ENCODE assay signal across 1 cellular context in the genomic region with DNA sequence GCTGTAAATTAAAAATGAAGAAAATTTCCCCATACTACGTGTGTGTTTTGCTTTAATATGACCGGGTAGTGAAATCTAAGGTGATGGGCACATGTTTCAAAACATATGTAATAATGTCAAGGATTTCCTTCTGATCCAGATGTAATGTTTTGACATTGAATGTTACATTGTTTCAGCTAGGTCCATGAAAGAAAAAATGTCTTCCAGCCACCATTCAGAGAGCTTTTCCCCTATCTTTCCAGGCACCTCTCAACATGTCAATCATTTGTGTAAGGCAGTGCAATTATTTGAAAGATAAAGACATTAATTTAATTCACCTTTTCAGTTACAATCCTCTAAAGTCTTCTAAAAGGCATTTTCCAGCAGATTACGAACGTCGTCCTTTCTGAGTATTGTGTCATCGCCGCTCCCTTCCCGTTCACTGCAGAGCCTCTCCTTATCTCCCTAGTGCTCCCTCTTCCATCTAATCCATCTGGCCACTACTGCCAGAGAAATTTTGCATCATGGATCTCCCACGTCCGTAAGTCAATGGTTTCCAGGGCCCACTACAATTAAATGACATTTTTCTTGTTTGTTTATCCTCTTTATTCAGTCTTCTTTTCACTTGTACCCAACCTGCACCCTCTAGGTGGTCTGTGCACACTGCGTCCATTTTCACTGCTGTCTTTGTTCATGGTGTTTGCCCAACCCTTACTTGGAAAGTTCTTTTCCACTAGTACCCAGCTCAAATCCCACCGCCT.
TF ChIP-seq lines count a peak whose summit lies in the region.

No MANE protein-coding gene starts in this region.

TF ChIP-seq in GM23338, 12 proteins besides CTCF, POLR2A, EP300 and RAD21 (continued from another document):
- TF ChIP-seq, protein P1, sequence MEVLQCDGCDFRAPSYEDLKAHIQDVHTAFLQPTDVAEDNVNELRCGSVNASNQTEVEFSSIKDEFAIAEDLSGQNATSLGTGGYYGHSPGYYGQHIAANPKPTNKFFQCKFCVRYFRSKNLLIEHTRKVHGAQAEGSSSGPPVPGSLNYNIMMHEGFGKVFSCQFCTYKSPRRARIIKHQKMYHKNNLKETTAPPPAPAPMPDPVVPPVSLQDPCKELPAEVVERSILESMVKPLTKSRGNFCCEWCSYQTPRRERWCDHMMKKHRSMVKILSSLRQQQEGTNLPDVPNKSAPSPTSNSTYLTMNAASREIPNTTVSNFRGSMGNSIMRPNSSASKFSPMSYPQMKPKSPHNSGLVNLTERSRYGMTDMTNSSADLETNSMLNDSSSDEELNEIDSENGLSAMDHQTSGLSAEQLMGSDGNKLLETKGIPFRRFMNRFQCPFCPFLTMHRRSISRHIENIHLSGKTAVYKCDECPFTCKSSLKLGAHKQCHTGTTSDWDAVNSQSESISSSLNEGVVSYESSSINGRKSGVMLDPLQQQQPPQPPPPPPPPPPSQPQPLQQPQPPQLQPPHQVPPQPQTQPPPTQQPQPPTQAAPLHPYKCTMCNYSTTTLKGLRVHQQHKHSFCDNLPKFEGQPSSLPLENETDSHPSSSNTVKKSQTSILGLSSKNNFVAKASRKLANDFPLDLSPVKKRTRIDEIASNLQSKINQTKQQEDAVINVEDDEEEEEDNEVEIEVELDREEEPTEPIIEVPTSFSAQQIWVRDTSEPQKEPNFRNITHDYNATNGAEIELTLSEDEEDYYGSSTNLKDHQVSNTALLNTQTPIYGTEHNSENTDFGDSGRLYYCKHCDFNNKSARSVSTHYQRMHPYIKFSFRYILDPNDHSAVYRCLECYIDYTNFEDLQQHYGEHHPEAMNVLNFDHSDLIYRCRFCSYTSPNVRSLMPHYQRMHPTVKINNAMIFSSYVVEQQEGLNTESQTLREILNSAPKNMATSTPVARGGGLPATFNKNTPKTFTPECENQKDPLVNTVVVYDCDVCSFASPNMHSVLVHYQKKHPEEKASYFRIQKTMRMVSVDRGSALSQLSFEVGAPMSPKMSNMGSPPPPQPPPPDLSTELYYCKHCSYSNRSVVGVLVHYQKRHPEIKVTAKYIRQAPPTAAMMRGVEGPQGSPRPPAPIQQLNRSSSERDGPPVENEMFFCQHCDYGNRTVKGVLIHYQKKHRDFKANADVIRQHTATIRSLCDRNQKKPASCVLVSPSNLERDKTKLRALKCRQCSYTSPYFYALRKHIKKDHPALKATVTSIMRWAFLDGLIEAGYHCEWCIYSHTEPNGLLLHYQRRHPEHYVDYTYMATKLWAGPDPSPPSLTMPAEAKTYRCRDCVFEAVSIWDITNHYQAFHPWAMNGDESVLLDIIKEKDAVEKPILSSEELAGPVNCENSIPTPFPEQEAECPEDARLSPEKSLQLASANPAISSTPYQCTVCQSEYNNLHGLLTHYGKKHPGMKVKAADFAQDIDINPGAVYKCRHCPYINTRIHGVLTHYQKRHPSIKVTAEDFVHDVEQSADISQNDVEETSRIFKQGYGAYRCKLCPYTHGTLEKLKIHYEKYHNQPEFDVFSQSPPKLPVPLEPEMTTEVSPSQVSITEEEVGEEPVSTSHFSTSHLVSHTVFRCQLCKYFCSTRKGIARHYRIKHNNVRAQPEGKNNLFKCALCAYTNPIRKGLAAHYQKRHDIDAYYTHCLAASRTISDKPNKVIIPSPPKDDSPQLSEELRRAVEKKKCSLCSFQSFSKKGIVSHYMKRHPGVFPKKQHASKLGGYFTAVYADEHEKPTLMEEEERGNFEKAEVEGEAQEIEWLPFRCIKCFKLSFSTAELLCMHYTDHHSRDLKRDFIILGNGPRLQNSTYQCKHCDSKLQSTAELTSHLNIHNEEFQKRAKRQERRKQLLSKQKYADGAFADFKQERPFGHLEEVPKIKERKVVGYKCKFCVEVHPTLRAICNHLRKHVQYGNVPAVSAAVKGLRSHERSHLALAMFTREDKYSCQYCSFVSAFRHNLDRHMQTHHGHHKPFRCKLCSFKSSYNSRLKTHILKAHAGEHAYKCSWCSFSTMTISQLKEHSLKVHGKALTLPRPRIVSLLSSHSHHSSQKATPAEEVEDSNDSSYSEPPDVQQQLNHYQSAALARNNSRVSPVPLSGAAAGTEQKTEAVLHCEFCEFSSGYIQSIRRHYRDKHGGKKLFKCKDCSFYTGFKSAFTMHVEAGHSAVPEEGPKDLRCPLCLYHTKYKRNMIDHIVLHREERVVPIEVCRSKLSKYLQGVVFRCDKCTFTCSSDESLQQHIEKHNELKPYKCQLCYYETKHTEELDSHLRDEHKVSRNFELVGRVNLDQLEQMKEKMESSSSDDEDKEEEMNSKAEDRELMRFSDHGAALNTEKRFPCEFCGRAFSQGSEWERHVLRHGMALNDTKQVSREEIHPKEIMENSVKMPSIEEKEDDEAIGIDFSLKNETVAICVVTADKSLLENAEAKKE (CRISPR knock-in tag; IDR thresholded peaks at IDR 0.05) = no peak
- TF ChIP-seq STAT1 (IDR thresholded peaks at IDR 0.05; ENCODE audit: unreplicated experiment) (no peak), CREB1 (CRISPR knock-in tag; IDR thresholded peaks at IDR 0.05; ENCODE audit: low read depth) (no peak), POLR2AphosphoS5 (IDR thresholded peaks at IDR 0.05; ENCODE audit: low read depth) (no peak), EZH2phosphoT487 (IDR thresholded peaks at IDR 0.05; ENCODE audit: unreplicated experiment) (no peak), ZNF331 (CRISPR knock-in tag; IDR thresholded peaks at IDR 0.05; ENCODE audit: low read depth) (no peak)
